15 cellular contexts compared by ENCODE assay signal in the genomic region with DNA sequence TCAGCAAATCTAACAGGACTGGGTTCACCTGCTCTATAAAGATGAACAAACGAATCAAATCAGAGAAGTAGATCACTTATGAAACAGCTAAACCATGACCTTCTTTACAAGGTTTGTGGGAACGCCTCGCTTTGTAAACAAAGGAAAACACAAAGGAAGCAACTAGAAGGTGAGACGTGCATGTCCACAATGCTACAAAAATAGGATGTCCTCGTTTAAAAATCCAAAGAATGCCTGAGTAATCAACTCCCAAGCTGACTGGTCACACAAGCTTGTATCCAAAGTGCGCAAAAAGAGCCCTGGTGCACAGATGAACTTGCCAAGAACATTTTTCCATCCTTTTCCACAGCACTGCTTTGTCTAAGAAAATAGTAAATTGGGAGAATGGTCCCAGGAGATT.
DNase-seq lines count a peak whose midpoint lies in the region; ATAC-seq and TF ChIP-seq lines count a peak whose summit lies in the region.
"Had no signal": no experiment of that assay in that cellular context is flagged by ENCODE, and none has a peak within 500 bp of the region (broad histone marks: within the 10 kb centered on the region; RNA-seq: fewer than 3 reads in every experiment).

No MANE protein-coding gene starts in this region.

- no peak for TF ChIP-seq CTCF in epithelial cell of esophagus (IDR thresholded peaks at IDR 0.05; ENCODE audit: insufficient read depth, low read depth, low read length, missing control alignments)

- ATAC-seq in HG03457 (IDR thresholded peaks at IDR 0.05; ENCODE audit: unreplicated experiment), result no peak
- ATAC-seq: activated T-cell treated with anti-CD3 and anti-CD28 coated beads, Interleukin-2, amount 50 U/mL, for 72 hours; foreskin keratinocyte had no signal

- H3K4me3 ChIP-seq in epithelial cell of esophagus (ENCODE audit: low read length) (no peak overlapping the region), skeletal muscle cell (ENCODE audit: low read depth, low read length) (no peak overlapping the region)
- H3K4me3 ChIP-seq: adrenal gland, dorsolateral prefrontal cortex had no signal

- DNase-seq in NCI-H2029 (lab: John Stamatoyannopoulos, UW) (peak; percentile 8), NCI-H2029 treated with DMSO at 0.1 percent for 48 hours (lab: John Stamatoyannopoulos, UW) (no peak), NCI-H345 (lab: John Stamatoyannopoulos, UW) (peak; percentile 73), epithelial cell of esophagus (ENCODE audit: low read depth) (peak; percentile 67), skeletal muscle cell (ENCODE audit: low read depth) (peak; percentile 60), DMS153 treated with DMSO at 0.1 percent for 48 hours (lab: John Stamatoyannopoulos, UW; ENCODE audit: unreplicated experiment) (no peak)
- DNase-seq in NK-92 treated with Interleukin-12 subunit alpha and Interleukin-12 subunit beta, amount 100 ng/mL, for 24 hours (lab: John Stamatoyannopoulos, UW), result no peak
- DNase-seq: activated T-cell treated with anti-CD3 and anti-CD28 coated beads, Interleukin-2, amount 50 U/mL, for 72 hours; adrenal gland; dorsolateral prefrontal cortex; foreskin keratinocyte; NCI-H1694; SHP77 treated with DMSO at 0.1 percent for 48 hours; stimulated activated naive CD4-positive, alpha-beta T cell treated with Interleukin-2 at 50 U/mL for 16 hours had no signal

Comparison
In these comparisons a context has a peak if more than half of its experiments do, and no peak if none do; other contexts are left out.
1. DNase-seq: peak in NCI-H2029 (single experiment), NCI-H345 (single experiment), epithelial cell of esophagus (single experiment) and skeletal muscle cell (single experiment); none in NCI-H2029 treated with DMSO at 0.1 percent for 48 hours (single experiment), NK-92 treated with Interleukin-12 subunit alpha and Interleukin-12 subunit beta, amount 100 ng/mL, for 24 hours (single experiment) and DMS153 treated with DMSO at 0.1 percent for 48 hours (single experiment).